Comparison of ENCODE assay signal across 21 cellular contexts in genomic region chr16:2799205-2799851, GRCh38. TPM values are rescaled to one million over a fixed set of nuclear protein-coding genes. Genes with fewer than 3 reads are reported as not detected.
A peak's percentile ranks its signal among the peaks of the same experiment; 100 is the strongest.
DNase-seq lines count a peak whose midpoint lies in the region; FAIRE-seq and TF ChIP-seq lines count a peak whose summit lies in the region.
"Had no signal": no experiment of that assay in that cellular context is flagged by ENCODE, and none has a peak within 500 bp of the region (broad histone marks: within the 10 kb centered on the region; RNA-seq: fewer than 3 reads in every experiment).

No MANE protein-coding gene starts in this region.

- peak overlapping the region; percentile 67 for H3K23ac ChIP-seq in neuronal stem cell (ENCODE audit: low read depth, low read length, poor library complexity)

- H3K4ac ChIP-seq in neuronal stem cell (ENCODE audit: low read length): no peak overlapping the region

- H3K14ac ChIP-seq in neuronal stem cell (ENCODE audit: low read length): no peak overlapping the region

- H3K4me1 Mint-ChIP-seq in chondrocyte (ENCODE audit: low read depth): no peaks in the 10 kb centered on the region
- H3K4me1 Mint-ChIP-seq in activated T-helper 1 cell treated with anti-CD3 and anti-CD28 coated beads, Interleukin-12 subunit alpha, Interleukin-12 subunit beta, Interleukin-2, Interleukin-4 antibody, amounts not matched to agents 30 ng/mL and 10 ng/mL and 1 ng/mL, durations not matched to agents 14 hours and 24 hours and 36 hours (ENCODE audit: low read depth): no peaks in the 10 kb centered on the region
- H3K4me1 Mint-ChIP-seq: natural killer cell had no signal

- intact Hi-C loops in activated T-helper 1 cell treated with anti-CD3 and anti-CD28 coated beads, Interleukin-12 subunit alpha, Interleukin-12 subunit beta, Interleukin-2, Interleukin-4 antibody, amounts not matched to agents 30 ng/mL and 10 ng/mL and 1 ng/mL, durations not matched to agents 14 hours and 24 hours and 36 hours (cut with micrococcal nuclease): no loop called here

- H3K27ac Mint-ChIP-seq in chondrocyte (ENCODE audit: unreplicated experiment): no peak overlapping the region
- no peak overlapping the region for H3K27ac Mint-ChIP-seq in activated T-helper 1 cell treated with anti-CD3 and anti-CD28 coated beads, Interleukin-12 subunit alpha, Interleukin-12 subunit beta, Interleukin-2, Interleukin-4 antibody, amounts not matched to agents 30 ng/mL and 10 ng/mL and 1 ng/mL, durations not matched to agents 14 hours and 24 hours and 36 hours
- H3K27ac Mint-ChIP-seq: natural killer cell; T-helper 1 cell treated with Interleukin-12 subunit alpha and Interleukin-12 subunit beta and Interleukin-4 antibody, amounts not matched to agents 30 μg/mL and 1 μg/mL, for 36 hours had no signal

- no peaks in the 10 kb centered on the region for H3K79me1 ChIP-seq in neuronal stem cell (ENCODE audit: low read depth, low read length)

- DNase-seq in chondrocyte (ENCODE audit: low spot score) (peak; percentile 63), neuronal stem cell (ENCODE audit: low spot score) (no peak), dermis blood vessel endothelial cell (no peak), GM19239 (ENCODE audit: insufficient read length, low spot score) (no peak)
- no peak for DNase-seq in activated T-helper 1 cell treated with anti-CD3 and anti-CD28 coated beads, Interleukin-12 subunit alpha, Interleukin-12 subunit beta, Interleukin-2, Interleukin-4 antibody, amounts not matched to agents 30 ng/mL and 10 ng/mL and 1 ng/mL, durations not matched to agents 14 hours and 24 hours and 36 hours (ENCODE audit: low spot score)
- DNase-seq: activated CD4-positive, alpha-beta T cell treated with anti-CD3 and anti-CD28 coated beads, Interleukin-2, amount 50 U/mL, for 48 hours; activated naive CD4-positive, alpha-beta T cell treated with Interleukin-2 at 50 U/mL for 16 hours; central memory CD4-positive, alpha-beta T cell; effector CD8-positive, alpha-beta T cell; KG1; natural killer cell; NCI-H1092; NCI-H524; stimulated activated CD4-positive, alpha-beta T cell treated with anti-CD3 and anti-CD28 coated beads, Interleukin-4, amount 100 ng/mL, for 4 hours had no signal

- H3K36me3 Mint-ChIP-seq in chondrocyte (ENCODE audit: low read depth): peaks cover 3% of the 10 kb centered on the region
- no peaks in the 10 kb centered on the region for H3K36me3 Mint-ChIP-seq in activated T-helper 1 cell treated with anti-CD3 and anti-CD28 coated beads, Interleukin-12 subunit alpha, Interleukin-12 subunit beta, Interleukin-2, Interleukin-4 antibody, amounts not matched to agents 30 ng/mL and 10 ng/mL and 1 ng/mL, durations not matched to agents 14 hours and 24 hours and 36 hours (ENCODE audit: low read depth)
- H3K36me3 Mint-ChIP-seq: natural killer cell had no signal

- peak overlapping the region in 1 of 2 donors; percentile 42 for H3K4me3 ChIP-seq in neuronal stem cell (ENCODE audit: low read length in 2 of 2)
- H3K4me3 ChIP-seq: lung, prostate gland, smooth muscle cell had no signal

- H3K36me3 ChIP-seq in neuronal stem cell (replicated peaks in 1 of 2; ENCODE audit: control insufficient read depth in 2 of 2, insufficient read depth in 2 of 2, low read length in 2 of 2): no peaks in the 10 kb centered on the region
- H3K36me3 ChIP-seq: prostate gland had no signal

- H3K18ac ChIP-seq in neuronal stem cell (ENCODE audit: low read length): peak overlapping the region; percentile 60

- H2BK12ac ChIP-seq in neuronal stem cell (ENCODE audit: low read length): no peak overlapping the region

- H2AFZ ChIP-seq in neuronal stem cell (ENCODE audit: low read length): peak overlapping the region; percentile 40

- H4K91ac ChIP-seq in neuronal stem cell (ENCODE audit: low read depth, low read length, poor library complexity): no peak overlapping the region

- H3K9ac ChIP-seq in neuronal stem cell (ENCODE audit: low read depth, low read length, poor library complexity): no peak overlapping the region

- peaks cover 0 to 6% (median 0%) of the 10 kb centered on the region in 3 experiments for H3K27me3 ChIP-seq in neuronal stem cell (ENCODE audit: control insufficient read depth in 3 of 3, insufficient read depth in 3 of 3, low read depth in 1 of 3, low read length in 3 of 3)

- TF ChIP-seq CTCF in 22Rv1 (IDR thresholded peaks at IDR 0.05) (no peak), chondrocyte (IDR thresholded peaks at IDR 0.05) (no peak)

- H3K4me3 Mint-ChIP-seq in chondrocyte (ENCODE audit: unreplicated experiment): no peak overlapping the region
- H3K4me3 Mint-ChIP-seq in activated T-helper 1 cell treated with anti-CD3 and anti-CD28 coated beads, Interleukin-12 subunit alpha, Interleukin-12 subunit beta, Interleukin-2, Interleukin-4 antibody, amounts not matched to agents 30 ng/mL and 10 ng/mL and 1 ng/mL, durations not matched to agents 14 hours and 24 hours and 36 hours: no peak overlapping the region
- H3K4me3 Mint-ChIP-seq: natural killer cell; T-helper 1 cell treated with Interleukin-12 subunit alpha and Interleukin-12 subunit beta and Interleukin-4 antibody, amounts not matched to agents 30 μg/mL and 1 μg/mL, for 36 hours had no signal

- no peak overlapping the region for H4K8ac ChIP-seq in neuronal stem cell (ENCODE audit: low read depth, low read length)

- peaks cover 3 to 6% of the 10 kb centered on the region in 2 donors for H3K9me3 ChIP-seq in neuronal stem cell (replicated peaks in 1 of 2; ENCODE audit: control insufficient read depth in 2 of 2, insufficient read depth in 1 of 2, low read depth in 1 of 2, low read length in 2 of 2)
- H3K9me3 ChIP-seq: prostate gland had no signal

- H2BK5ac ChIP-seq in neuronal stem cell (ENCODE audit: low read length): no peak overlapping the region

- H3K4me2 ChIP-seq in neuronal stem cell (ENCODE audit: insufficient read depth, low read length, poor library complexity, severe bottlenecking): no peak overlapping the region
- H3K4me2 ChIP-seq: smooth muscle cell had no signal

- no peak overlapping the region for H2BK120ac ChIP-seq in neuronal stem cell (ENCODE audit: low read depth, low read length)

- no CpG with 5 or more reads among the region's 20 CpGs for WGBS in neuronal stem cell (ENCODE audit: extremely low coverage in 2 of 2, insufficient read length in 2 of 2, insufficient replicate concordance in 1 of 2), 2 donors

- H3K27ac ChIP-seq in 22Rv1 (peak overlapping the region; percentile 51), neuronal stem cell (replicated peaks; ENCODE audit: low read length) (no peak overlapping the region)
- H3K27ac ChIP-seq: prostate gland had no signal

- H2BK15ac ChIP-seq in neuronal stem cell (ENCODE audit: low read length): peak overlapping the region; percentile 39

- peak overlapping the region; percentile 60 for H2AK5ac ChIP-seq in neuronal stem cell (ENCODE audit: low read depth, low read length)

- H3K9me3 Mint-ChIP-seq in chondrocyte (ENCODE audit: low read depth): peaks cover 15% of the 10 kb centered on the region
- H3K9me3 Mint-ChIP-seq in activated T-helper 1 cell treated with anti-CD3 and anti-CD28 coated beads, Interleukin-12 subunit alpha, Interleukin-12 subunit beta, Interleukin-2, Interleukin-4 antibody, amounts not matched to agents 30 ng/mL and 10 ng/mL and 1 ng/mL, durations not matched to agents 14 hours and 24 hours and 36 hours: peaks cover 5% of the 10 kb centered on the region

- no peak for FAIRE-seq in GM19239 (lab: Jason Lieb, UNC)

- peaks cover 9% of the 10 kb centered on the region for H3K27me3 Mint-ChIP-seq in chondrocyte (ENCODE audit: low read depth)
- H3K27me3 Mint-ChIP-seq in activated T-helper 1 cell treated with anti-CD3 and anti-CD28 coated beads, Interleukin-12 subunit alpha, Interleukin-12 subunit beta, Interleukin-2, Interleukin-4 antibody, amounts not matched to agents 30 ng/mL and 10 ng/mL and 1 ng/mL, durations not matched to agents 14 hours and 24 hours and 36 hours (ENCODE audit: insufficient read depth): peaks cover 14% of the 10 kb centered on the region

- H3K4me1 ChIP-seq in neuronal stem cell (ENCODE audit: control insufficient read depth in 2 of 2, insufficient read depth in 1 of 2, low read depth in 1 of 2, low read length in 2 of 2): no peaks in the 10 kb centered on the region
- H3K4me1 ChIP-seq: prostate gland had no signal

RNA-seq across cellular contexts. Expression of gene PRSS41, which starts 1.1 kb away (rescaled TPM):
- total RNA-seq in chondrocyte: not detected in 3 replicates
- not detected for polyA plus RNA-seq in neuronal stem cell (2013, experiment 1 of 2)
- polyA plus RNA-seq in neuronal stem cell (2013, experiment 2 of 2): not detected
- not detected in 2 replicates for total RNA-seq in dermis blood vessel endothelial cell
- total RNA-seq in activated T-helper 1 cell treated with anti-CD3 and anti-CD28 coated beads, Interleukin-12 subunit alpha, Interleukin-12 subunit beta, Interleukin-2, Interleukin-4 antibody, amounts not matched to agents 30 ng/mL and 10 ng/mL and 1 ng/mL, durations not matched to agents 14 hours and 24 hours and 36 hours: not detected in 2 replicates
- total RNA-seq: A673, lung, prostate gland, smooth muscle cell, subcutaneous adipose tissue had no signal
- polyA plus RNA-seq: lung, smooth muscle cell had no signal

RNA-seq across cellular contexts. Expression of gene PRSS33, which starts 12.0 kb away (rescaled TPM):
- total RNA-seq in chondrocyte: not detected in 3 replicates
- polyA plus RNA-seq in neuronal stem cell (2013, experiment 1 of 2): 2.3 TPM
- polyA plus RNA-seq in neuronal stem cell (2013, experiment 2 of 2): 2.2 TPM
- not detected in 2 replicates for total RNA-seq in dermis blood vessel endothelial cell
- total RNA-seq in activated T-helper 1 cell treated with anti-CD3 and anti-CD28 coated beads, Interleukin-12 subunit alpha, Interleukin-12 subunit beta, Interleukin-2, Interleukin-4 antibody, amounts not matched to agents 30 ng/mL and 10 ng/mL and 1 ng/mL, durations not matched to agents 14 hours and 24 hours and 36 hours: 0.10 TPM in 1 of 2 replicates, not detected in the other
- total RNA-seq: A673, prostate gland, smooth muscle cell, subcutaneous adipose tissue had no signal
- polyA plus RNA-seq: smooth muscle cell had no signal

RNA-seq across cellular contexts. Expression of gene PRSS21, which starts 17.7 kb away (rescaled TPM):
- not detected in 3 replicates for total RNA-seq in chondrocyte
- not detected for polyA plus RNA-seq in neuronal stem cell (2013, experiment 1 of 2)
- not detected for polyA plus RNA-seq in neuronal stem cell (2013, experiment 2 of 2)
- 1.0 and 2.1 TPM in 2 replicates for total RNA-seq in dermis blood vessel endothelial cell
- total RNA-seq in activated T-helper 1 cell treated with anti-CD3 and anti-CD28 coated beads, Interleukin-12 subunit alpha, Interleukin-12 subunit beta, Interleukin-2, Interleukin-4 antibody, amounts not matched to agents 30 ng/mL and 10 ng/mL and 1 ng/mL, durations not matched to agents 14 hours and 24 hours and 36 hours: 9.2 and 10.1 TPM in 2 replicates
- total RNA-seq: A673, smooth muscle cell had no signal
- polyA plus RNA-seq: smooth muscle cell had no signal

RNA-seq across cellular contexts. Expression of gene ELOB, which starts 22.2 kb away (rescaled TPM):
- total RNA-seq in chondrocyte (205 to 231 TPM (median 225 TPM) in 3 replicates), dermis blood vessel endothelial cell (132 and 314 TPM in 2 replicates)
- polyA plus RNA-seq in neuronal stem cell (2013, experiment 1 of 2): 177 TPM
- 174 TPM for polyA plus RNA-seq in neuronal stem cell (2013, experiment 2 of 2)
- 256 and 277 TPM in 2 replicates for total RNA-seq in activated T-helper 1 cell treated with anti-CD3 and anti-CD28 coated beads, Interleukin-12 subunit alpha, Interleukin-12 subunit beta, Interleukin-2, Interleukin-4 antibody, amounts not matched to agents 30 ng/mL and 10 ng/mL and 1 ng/mL, durations not matched to agents 14 hours and 24 hours and 36 hours

RNA-seq across cellular contexts. Expression of gene ZG16B, which starts 30.8 kb away (rescaled TPM):
- total RNA-seq in chondrocyte (2.1 to 2.6 TPM in 2 of 3 replicates, not detected in the other), dermis blood vessel endothelial cell (0.19 and 0.68 TPM in 2 replicates)
- polyA plus RNA-seq in neuronal stem cell (2013, experiment 1 of 2): not detected
- not detected for polyA plus RNA-seq in neuronal stem cell (2013, experiment 2 of 2)
- total RNA-seq in activated T-helper 1 cell treated with anti-CD3 and anti-CD28 coated beads, Interleukin-12 subunit alpha, Interleukin-12 subunit beta, Interleukin-2, Interleukin-4 antibody, amounts not matched to agents 30 ng/mL and 10 ng/mL and 1 ng/mL, durations not matched to agents 14 hours and 24 hours and 36 hours: 11.7 and 12.9 TPM in 2 replicates
- total RNA-seq: A673, smooth muscle cell had no signal
- polyA plus RNA-seq: smooth muscle cell had no signal
